In genomic region chr1:183110466-183110865, GRCh38 we compare ENCODE assay signal across 27 cellular contexts.
"Had no signal": no experiment of that assay in that cellular context is flagged by ENCODE, and none has a peak within 500 bp of the region (broad histone marks: within the 10 kb centered on the region; RNA-seq: fewer than 3 reads in every experiment).

No MANE protein-coding gene starts in this region.

- DNase-seq: activated CD4-positive, alpha-beta T cell treated with anti-CD3 and anti-CD28 coated beads for 48 hours; activated CD4-positive, alpha-beta T cell treated with anti-CD3 and anti-CD28 coated beads, Interleukin-2, amount 50 U/mL, for 48 hours; activated CD4-positive, CD25-positive, alpha-beta regulatory T cell treated with anti-CD3 and anti-CD28 coated beads, Interleukin-2, amount 50 U/mL, for 72 hours; activated CD8-positive, alpha-beta memory T cell treated with anti-CD3 and anti-CD28 coated beads, Interleukin-2, amount 10 ng/mL, durations not matched to agents 7 days and 5 days; activated effector memory CD4-positive, alpha-beta T cell treated with Interleukin-2 at 50 U/mL for 16 hours; activated naive CD4-positive, alpha-beta T cell treated with Interleukin-2 at 50 U/mL for 16 hours; activated naive CD8-positive, alpha-beta T cell treated with anti-CD3 and anti-CD28 coated beads, Interleukin-2, amount 50 U/mL, for 24 hours; activated T-cell treated with anti-CD3 and anti-CD28 coated beads, Interleukin-2, amount 50 U/mL, for 24 hours; amniotic stem cell; brain microvascular endothelial cell; KG1; MG63; MV-4-11; NCI-H1092 treated with DMSO at 0.1 percent for 48 hours; NCI-H1417 treated with DMSO at 0.1 percent for 48 hours; NCI-H1694 treated with DMSO at 0.1 percent for 48 hours; NCI-H2029 treated with DMSO at 0.1 percent for 48 hours; NCI-H446; NCI-H524; Peyer's patch; SHP77 had no signal

- H3K27me3 ChIP-seq: ascending aorta, brain microvascular endothelial cell, MG63, Peyer's patch, SJSA1 had no signal

- H3K27ac ChIP-seq: brain microvascular endothelial cell, Peyer's patch, SJSA1 had no signal

- H3K27me3 Mint-ChIP-seq: activated T-cell treated with anti-CD3 and anti-CD28 coated beads, Interleukin-2, amount 50 U/mL, for 24 hours; IgD-negative memory B cell had no signal

- H3K4me1 Mint-ChIP-seq: activated CD8-positive, alpha-beta memory T cell treated with anti-CD3 and anti-CD28 coated beads, Interleukin-2, amount 10 ng/mL, durations not matched to agents 7 days and 5 days; activated naive CD8-positive, alpha-beta T cell treated with anti-CD3 and anti-CD28 coated beads, Interleukin-2, amount 50 U/mL, for 24 hours; IgD-negative memory B cell had no signal

- ATAC-seq: activated CD8-positive, alpha-beta memory T cell treated with anti-CD3 and anti-CD28 coated beads, Interleukin-2, amount 10 ng/mL, durations not matched to agents 7 days and 5 days; activated naive CD4-positive, alpha-beta T cell treated with anti-CD3 and anti-CD28 coated beads, Interleukin-2, amount 50 U/mL, for 72 hours; activated naive CD8-positive, alpha-beta T cell treated with anti-CD3 and anti-CD28 coated beads, Interleukin-2, amount 50 U/mL, for 24 hours had no signal

- H3K27ac Mint-ChIP-seq: activated CD8-positive, alpha-beta memory T cell treated with anti-CD3 and anti-CD28 coated beads, Interleukin-2, amount 10 ng/mL, durations not matched to agents 7 days and 5 days; activated naive CD4-positive, alpha-beta T cell treated with anti-CD3 and anti-CD28 coated beads, Interleukin-2, amount 50 U/mL, for 72 hours; activated naive CD8-positive, alpha-beta T cell treated with anti-CD3 and anti-CD28 coated beads, Interleukin-2, amount 50 U/mL, for 24 hours; activated T-cell treated with anti-CD3 and anti-CD28 coated beads, Interleukin-2, amount 50 U/mL, for 24 hours; activated T-helper 1 cell treated with anti-CD3 and anti-CD28 coated beads, Interleukin-12 subunit alpha, Interleukin-12 subunit beta, Interleukin-2, Interleukin-4 antibody, amounts not matched to agents 30 ng/mL and 10 ng/mL and 1 ng/mL, durations not matched to agents 14 hours and 24 hours and 36 hours; T-helper 1 cell treated with Interleukin-12 subunit alpha and Interleukin-12 subunit beta and Interleukin-4 antibody, amounts not matched to agents 30 μg/mL and 1 μg/mL, for 36 hours had no signal

- H3K4me3 ChIP-seq: ascending aorta, MG63, Peyer's patch, SJSA1 had no signal

- H3K36me3 Mint-ChIP-seq: activated CD8-positive, alpha-beta memory T cell treated with anti-CD3 and anti-CD28 coated beads, Interleukin-2, amount 10 ng/mL, durations not matched to agents 7 days and 5 days; activated naive CD4-positive, alpha-beta T cell treated with anti-CD3 and anti-CD28 coated beads, Interleukin-2, amount 50 U/mL, for 72 hours had no signal

- H3K9me3 Mint-ChIP-seq: activated naive CD4-positive, alpha-beta T cell treated with anti-CD3 and anti-CD28 coated beads, Interleukin-2, amount 50 U/mL, for 72 hours; activated naive CD8-positive, alpha-beta T cell treated with anti-CD3 and anti-CD28 coated beads, Interleukin-2, amount 50 U/mL, for 24 hours; activated T-cell treated with anti-CD3 and anti-CD28 coated beads, Interleukin-2, amount 50 U/mL, for 24 hours; activated T-helper 1 cell treated with anti-CD3 and anti-CD28 coated beads, Interleukin-12 subunit alpha, Interleukin-12 subunit beta, Interleukin-2, Interleukin-4 antibody, amounts not matched to agents 30 ng/mL and 10 ng/mL and 1 ng/mL, durations not matched to agents 14 hours and 24 hours and 36 hours; T-helper 1 cell treated with Interleukin-12 subunit alpha and Interleukin-12 subunit beta and Interleukin-4 antibody, amounts not matched to agents 30 μg/mL and 1 μg/mL, for 36 hours had no signal

- H3K9me3 ChIP-seq: ascending aorta, MG63, Peyer's patch, SJSA1 had no signal

- H3K4me3 Mint-ChIP-seq: activated CD8-positive, alpha-beta memory T cell treated with anti-CD3 and anti-CD28 coated beads, Interleukin-2, amount 10 ng/mL, durations not matched to agents 7 days and 5 days; activated naive CD8-positive, alpha-beta T cell treated with anti-CD3 and anti-CD28 coated beads, Interleukin-2, amount 50 U/mL, for 24 hours; activated T-cell treated with anti-CD3 and anti-CD28 coated beads, Interleukin-2, amount 50 U/mL, for 24 hours; activated T-helper 1 cell treated with anti-CD3 and anti-CD28 coated beads, Interleukin-12 subunit alpha, Interleukin-12 subunit beta, Interleukin-2, Interleukin-4 antibody, amounts not matched to agents 30 ng/mL and 10 ng/mL and 1 ng/mL, durations not matched to agents 14 hours and 24 hours and 36 hours; IgD-negative memory B cell; T-helper 1 cell treated with Interleukin-12 subunit alpha and Interleukin-12 subunit beta and Interleukin-4 antibody, amounts not matched to agents 30 μg/mL and 1 μg/mL, for 36 hours had no signal

- H3K4me1 ChIP-seq: Peyer's patch had no signal
